In genomic region chr2:67479256-67479655, GRCh38 we compare ENCODE assay signal across 5 cellular contexts.
"Had no signal": no experiment of that assay in that cellular context is flagged by ENCODE, and none has a peak within 500 bp of the region (broad histone marks: within the 10 kb centered on the region; RNA-seq: fewer than 3 reads in every experiment).

No MANE protein-coding gene starts in this region.

- H3K4me3 ChIP-seq: GM23338, K562 had no signal

- H3K4me3 Mint-ChIP-seq: GM23338, H9 had no signal

- DNase-seq: H9, HCEC 1CT, IMR-90 had no signal

- ATAC-seq: GM23338, K562 had no signal

- H3K27ac Mint-ChIP-seq: GM23338, H9 had no signal
